Comparison of ENCODE assay signal across 9 cellular contexts in the genomic region with DNA sequence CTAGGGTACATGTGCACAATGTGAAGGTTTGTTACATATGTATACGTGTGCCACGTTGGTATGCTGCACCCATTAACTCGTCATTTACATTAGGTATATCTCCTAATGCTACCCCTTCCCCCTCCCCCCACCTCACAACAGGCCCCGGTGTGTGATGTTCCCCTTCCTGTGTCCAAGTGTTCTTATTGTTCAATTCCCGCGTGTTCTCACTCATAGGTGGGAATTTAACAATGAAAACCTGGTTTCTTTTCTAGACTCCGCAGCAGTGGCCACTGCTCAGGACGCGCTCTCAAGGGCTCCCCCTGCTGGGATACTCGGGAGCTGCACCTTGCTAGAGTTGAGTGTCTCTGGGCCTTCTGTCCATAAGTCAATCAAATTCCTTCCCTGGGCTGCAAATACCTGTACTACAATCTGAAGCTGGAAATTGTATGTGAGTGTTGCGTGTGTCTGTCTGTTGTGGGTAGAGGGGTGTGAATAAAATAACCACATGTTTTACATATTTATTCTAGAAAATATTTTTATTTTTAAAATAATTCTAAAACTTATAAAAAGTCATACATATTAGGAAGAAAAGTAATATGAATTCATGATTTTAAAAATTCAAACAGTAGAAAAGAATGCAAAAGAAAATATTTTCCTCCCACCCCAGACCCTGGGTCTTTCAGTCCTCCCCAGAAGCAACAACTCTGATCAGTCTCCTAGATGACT. TPM values are rescaled to one million over a fixed set of nuclear protein-coding genes. Genes with fewer than 3 reads are reported as not detected.
DNase-seq lines count a peak whose midpoint lies in the region; ATAC-seq, FAIRE-seq and TF ChIP-seq lines count a peak whose summit lies in the region.
"Had no signal": no experiment of that assay in that cellular context is flagged by ENCODE, and none has a peak within 500 bp of the region (broad histone marks: within the 10 kb centered on the region; RNA-seq: fewer than 3 reads in every experiment).

No MANE protein-coding gene starts in this region.

- peak overlapping the region in 4 of 7 donors; percentile 54 to 82 (median 76) for H3K27ac Mint-ChIP-seq in CD4-positive, alpha-beta memory T cell
- no peak overlapping the region for H3K27ac Mint-ChIP-seq in WTC11

- TF ChIP-seq CTCF in HEK293 (tag by site-specific recombination; IDR thresholded peaks at IDR 0.05), result peak; percentile 72
- TF ChIP-seq CTCF in WTC11 (IDR thresholded peaks at IDR 0.05), result peak; percentile 95
- TF ChIP-seq CTCF in cardiac fibroblast (IDR thresholded peaks at IDR 0.05; ENCODE audit: low read depth, low read length), result peak; percentile 98
- TF ChIP-seq CTCF in kidney (IDR thresholded peaks at IDR 0.05; ENCODE audit: borderline replicate concordance, extremely low read depth, insufficient read depth), result peak; percentile 92

- peak overlapping the region in 1 of 2 donors; percentile 40 for H3K9ac ChIP-seq in kidney (ENCODE audit: low read length in 2 of 2)

- POLR2A ChIA-PET in CD4-positive, alpha-beta memory T cell (lab: Charles Lee; ENCODE audit: partially characterized antibody), result interaction anchor here (0.8 to 1.2 kb wide), 2 partner anchors 9 to 44 kb away, joined by 3 read pairs; no protein-coding TSS in a partner anchor
- POLR2A ChIA-PET in HEK293 (lab: Yijun Ruan, JAX), result interaction anchor here (0.6 to 3.7 kb wide), 3 partner anchors 8 to 163 kb away, joined by 3 to 10 read pairs (median 8); a partner anchor contains a TSS
- POLR2A ChIA-PET in WTC11 (lab: Charles Lee), result interaction anchor here (0.6 kb wide), 2 partner anchors 9 to 11 kb away, joined by 3 read pairs; a partner anchor contains a TSS

- no peaks in the 10 kb centered on the region for H3K9me3 Mint-ChIP-seq in CD4-positive, alpha-beta memory T cell
- H3K9me3 Mint-ChIP-seq in WTC11, result no peaks in the 10 kb centered on the region

- H3K27me3 ChIP-seq in CD4-positive, alpha-beta memory T cell (ENCODE audit: insufficient read depth, low read length), result no peaks in the 10 kb centered on the region

- H3K4me1 Mint-ChIP-seq in CD4-positive, alpha-beta memory T cell, result peaks cover 0 to 3% (median 3%) of the 10 kb centered on the region in 4 donors
- H3K4me1 Mint-ChIP-seq in WTC11, result peaks cover 12% of the 10 kb centered on the region

- CTCF ChIA-PET in CD4-positive, alpha-beta memory T cell (lab: Charles Lee; ENCODE audit: partially characterized antibody), result interaction anchor here (0.7 to 6.1 kb wide), 18 partner anchors 8 to 507 kb away, joined by 3 to 68 read pairs (median 4); a partner anchor contains a TSS
- CTCF ChIA-PET in HEK293 (lab: Yijun Ruan, JAX) (interaction anchor here (0.5 to 7.4 kb wide), 33 partner anchors 8 to 600 kb away, joined by 3 to 90 read pairs (median 4); a partner anchor contains a TSS), WTC11 (lab: Charles Lee) (interaction anchor here (0.6 to 4.0 kb wide), 36 partner anchors 8 to 638 kb away, joined by 3 to 36 read pairs (median 5); a partner anchor contains a TSS)

- no peak for FAIRE-seq in kidney (lab: Jason Lieb, UNC)
- FAIRE-seq: TTC549 had no signal

- H3K27me3 Mint-ChIP-seq in CD4-positive, alpha-beta memory T cell, result peaks cover 3% of the 10 kb centered on the region in 2 donors
- no peaks in the 10 kb centered on the region for H3K27me3 Mint-ChIP-seq in WTC11 (ENCODE audit: low read depth)

- no peaks in the 10 kb centered on the region for H3K36me3 ChIP-seq in CD4-positive, alpha-beta memory T cell (ENCODE audit: insufficient read depth, low read length)
- H3K36me3 ChIP-seq in HEK293 (ENCODE audit: control insufficient read depth in 2 of 2, insufficient read depth in 1 of 2, low read length in 2 of 2) (no peaks in the 10 kb centered on the region; a peak in 1 of 3 replicates), kidney (ENCODE audit: control insufficient read depth in 1 of 2, insufficient read depth in 2 of 2, low read length in 2 of 2) (no peaks in the 10 kb centered on the region)

- intact Hi-C loops in CD4-positive, alpha-beta memory T cell (cut with micrococcal nuclease), result loop anchor here (1.0 to 2.0 kb wide), 4 partner anchors 36 to 612 kb away; a partner anchor contains a TSS
- intact Hi-C loops in kidney (cut with DNase I), result no loop called here

- no peaks in the 10 kb centered on the region for H3K9me3 ChIP-seq in CD4-positive, alpha-beta memory T cell (ENCODE audit: control insufficient read depth in 1 of 2, low read length in 2 of 2)
- no peaks in the 10 kb centered on the region for H3K9me3 ChIP-seq in HEK293 (ENCODE audit: control insufficient read depth, insufficient read depth, low read depth, low read length)
- H3K9me3 ChIP-seq in kidney (ENCODE audit: control insufficient read depth in 1 of 2, low read length in 2 of 2), result no peaks in the 10 kb centered on the region

- peak; percentile 80 to 84 (median 83) for DNase-seq in CD4-positive, alpha-beta memory T cell
- DNase-seq in NCI-H2196 treated with DMSO at 0.1 percent for 48 hours (lab: John Stamatoyannopoulos, UW; ENCODE audit: unreplicated experiment) (peak; percentile 80), WTC11 (ENCODE audit: low spot score) (peak; percentile 96), cardiac fibroblast (ENCODE audit: low read depth in 2 of 2) (peak; percentile 83 to 89), kidney (peak; percentile 89)
- peak; percentile 81 to 84 for DNase-seq in stimulated activated CD4-positive, alpha-beta T cell treated with anti-CD3 and anti-CD28 coated beads, Interleukin-15, amount 100 ng/mL, for 48 hours (ENCODE audit: low read depth in 2 of 2)

- H3K4me3 ChIP-seq in CD4-positive, alpha-beta memory T cell (ENCODE audit: low read length in 2 of 2), result peak overlapping the region in 1 of 2 donors; percentile 44
- no peak overlapping the region for H3K4me3 ChIP-seq in HEK293 (ENCODE audit: low read depth, low read length)
- H3K4me3 ChIP-seq in cardiac fibroblast (replicated peaks in 1 of 2; ENCODE audit: low read depth in 2 of 2, low read length in 2 of 2), result peak overlapping the region; percentile 19 to 30
- H3K4me3 ChIP-seq in kidney (ENCODE audit: low read length in 2 of 2), result peak overlapping the region; percentile 38 to 61

- no peaks in the 10 kb centered on the region for H3K4me1 ChIP-seq in CD4-positive, alpha-beta memory T cell (ENCODE audit: insufficient read depth, low read length)
- H3K4me1 ChIP-seq in HEK293 (ENCODE audit: control insufficient read depth, insufficient read depth, low read length) (no peaks in the 10 kb centered on the region), kidney (ENCODE audit: control insufficient read depth in 1 of 2, insufficient read depth in 1 of 2, low read depth in 1 of 2, low read length in 2 of 2) (no peaks in the 10 kb centered on the region)

- no peak overlapping the region for H3K27ac ChIP-seq in CD4-positive, alpha-beta memory T cell (ENCODE audit: low read depth, low read length)
- H3K27ac ChIP-seq in HEK293 (ENCODE audit: extremely low read depth, low read depth, low read length) (no peak overlapping the region), kidney (ENCODE audit: low read depth in 2 of 2, low read length in 2 of 2) (no peak overlapping the region)

- peak; percentile 88 for ATAC-seq in WTC11
- ATAC-seq in GM19328 (IDR thresholded peaks at IDR 0.05; ENCODE audit: unreplicated experiment), result no peak

- H3K36me3 Mint-ChIP-seq in CD4-positive, alpha-beta memory T cell, result no peaks in the 10 kb centered on the region
- 0 out of 2 replicates have a peak, but pooled peaks cover 1% of the 10 kb centered on the region for H3K36me3 Mint-ChIP-seq in WTC11

- peak overlapping the region; percentile 80 to 94 (median 87) for H3K4me3 Mint-ChIP-seq in CD4-positive, alpha-beta memory T cell
- H3K4me3 Mint-ChIP-seq in WTC11, result peak overlapping the region; percentile 80

TF ChIP-seq in HEK293, 187 proteins besides CTCF, POLR2A, EP300 and RAD21 (continues in another document):
- no peak for TF ChIP-seq EGR2 (tag by site-specific recombination; IDR thresholded peaks at IDR 0.05; ENCODE audit: low read depth)
- no peak for TF ChIP-seq ZNF248 (tag by site-specific recombination; IDR thresholded peaks at IDR 0.05)
- no peak for TF ChIP-seq ZNF354C (tag by site-specific recombination; IDR thresholded peaks at IDR 0.05; ENCODE audit: borderline replicate concordance, low read depth)
- TF ChIP-seq BCL11B (tag by site-specific recombination; IDR thresholded peaks at IDR 0.05; ENCODE audit: low read depth), result no peak
- TF ChIP-seq ZNF416 (tag by site-specific recombination; IDR thresholded peaks at IDR 0.05), result no peak
- TF ChIP-seq ZNF654 (tag by site-specific recombination; IDR thresholded peaks at IDR 0.05; ENCODE audit: low read depth), result peak; percentile 45

TF ChIP-seq in WTC11, 78 proteins besides CTCF, POLR2A, EP300 and RAD21 (continues in another document):
- TF ChIP-seq JAZF1 (CRISPR knock-in tag; IDR thresholded peaks at IDR 0.05), result no peak
- TF ChIP-seq, protein P1, sequence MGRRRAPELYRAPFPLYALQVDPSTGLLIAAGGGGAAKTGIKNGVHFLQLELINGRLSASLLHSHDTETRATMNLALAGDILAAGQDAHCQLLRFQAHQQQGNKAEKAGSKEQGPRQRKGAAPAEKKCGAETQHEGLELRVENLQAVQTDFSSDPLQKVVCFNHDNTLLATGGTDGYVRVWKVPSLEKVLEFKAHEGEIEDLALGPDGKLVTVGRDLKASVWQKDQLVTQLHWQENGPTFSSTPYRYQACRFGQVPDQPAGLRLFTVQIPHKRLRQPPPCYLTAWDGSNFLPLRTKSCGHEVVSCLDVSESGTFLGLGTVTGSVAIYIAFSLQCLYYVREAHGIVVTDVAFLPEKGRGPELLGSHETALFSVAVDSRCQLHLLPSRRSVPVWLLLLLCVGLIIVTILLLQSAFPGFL (CRISPR knock-in tag; IDR thresholded peaks at IDR 0.05; ENCODE audit: borderline replicate concordance), result no peak
- TF ChIP-seq, protein P2, sequence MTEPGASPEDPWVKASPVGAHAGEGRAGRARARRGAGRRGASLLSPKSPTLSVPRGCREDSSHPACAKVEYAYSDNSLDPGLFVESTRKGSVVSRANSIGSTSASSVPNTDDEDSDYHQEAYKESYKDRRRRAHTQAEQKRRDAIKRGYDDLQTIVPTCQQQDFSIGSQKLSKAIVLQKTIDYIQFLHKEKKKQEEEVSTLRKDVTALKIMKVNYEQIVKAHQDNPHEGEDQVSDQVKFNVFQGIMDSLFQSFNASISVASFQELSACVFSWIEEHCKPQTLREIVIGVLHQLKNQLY (CRISPR knock-in tag; IDR thresholded peaks at IDR 0.05), result no peak

RNA-seq across cellular contexts. Expression of a gene that starts 8.2 kb away (rescaled TPM):
- total RNA-seq in CD4-positive, alpha-beta memory T cell, result 10 to 100 TPM; 71.3 to 76.9 TPM
- 10 to 100 TPM in 1 of 2 donors, 1 to 10 TPM in 1; 4.4 to 14.1 TPM for polyA plus RNA-seq in CD4-positive, alpha-beta memory T cell
- total RNA-seq in WTC11 (2021), result 63.1 to 66.9 TPM (median 65.8 TPM) in 3 replicates
- 25.2 TPM for total RNA-seq in kidney
- polyA plus RNA-seq in kidney (ENCODE audit: insufficient read depth, low read depth, low replicate concordance), result 4.9 TPM

RNA-seq across cellular contexts. Expression of a gene that starts 9.2 kb away (rescaled TPM):
- not detected for total RNA-seq in CD4-positive, alpha-beta memory T cell
- polyA plus RNA-seq in CD4-positive, alpha-beta memory T cell, result not detected
- 0.07 TPM in 1 of 3 replicates, not detected in the others for total RNA-seq in WTC11 (2021)
- total RNA-seq in kidney, result 0.66 TPM
- not detected for polyA plus RNA-seq in kidney (ENCODE audit: insufficient read depth, low read depth, low replicate concordance)

RNA-seq across cellular contexts. Expression of a gene that starts 35.5 kb away (rescaled TPM):
- 10 to 100 TPM; 46.4 to 49.3 TPM for total RNA-seq in CD4-positive, alpha-beta memory T cell
- polyA plus RNA-seq in CD4-positive, alpha-beta memory T cell, result 10 to 100 TPM; 13.9 to 21.1 TPM
- total RNA-seq in WTC11 (2021), result 73.5 to 76.8 TPM (median 75.9 TPM) in 3 replicates
- total RNA-seq in kidney, result 50.3 TPM
- 49.6 TPM for polyA plus RNA-seq in kidney (ENCODE audit: insufficient read depth, low read depth, low replicate concordance)
